10 cellular contexts compared by ENCODE assay signal in the genomic region with DNA sequence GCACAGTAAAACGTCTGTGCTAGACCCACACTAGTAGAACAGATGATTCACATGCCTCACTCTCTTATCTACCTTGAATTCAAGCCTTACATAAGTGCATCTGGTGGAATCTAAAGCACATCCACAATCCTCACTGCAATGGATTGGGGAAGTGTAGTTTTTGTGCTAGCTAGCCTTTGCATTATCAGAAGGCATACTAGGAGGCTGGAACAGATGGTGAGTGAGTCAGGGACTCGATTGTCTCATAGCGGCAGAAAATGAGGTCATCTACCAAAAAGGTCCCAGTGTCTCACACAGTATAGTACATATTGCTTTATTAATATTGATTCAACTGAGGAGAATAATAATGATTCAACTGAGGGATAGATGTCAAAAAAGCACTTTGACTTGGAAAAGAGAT. TPM values are rescaled to one million over a fixed set of nuclear protein-coding genes. Genes with fewer than 3 reads are reported as not detected.
DNase-seq lines count a peak whose midpoint lies in the region; ATAC-seq, FAIRE-seq and TF ChIP-seq lines count a peak whose summit lies in the region.
"Had no signal": no experiment of that assay in that cellular context is flagged by ENCODE, and none has a peak within 500 bp of the region (broad histone marks: within the 10 kb centered on the region; RNA-seq: fewer than 3 reads in every experiment).

No MANE protein-coding gene starts in this region.

- no peaks in the 10 kb centered on the region for H3K9me2 ChIP-seq in hepatocyte (replicated peaks; ENCODE audit: insufficient read depth)

- peak; percentile 59 for ATAC-seq in Right ventricle myocardium inferior
- ATAC-seq in body of pancreas: peak; percentile 73
- no peak for ATAC-seq in natural killer cell

- TF ChIP-seq CTCF in body of pancreas (IDR thresholded peaks at IDR 0.05) (no peak), hepatocyte (IDR thresholded peaks at IDR 0.05; ENCODE audit: poor library complexity) (no peak), natural killer cell (IDR thresholded peaks at IDR 0.05) (no peak)

- H3K27me3 ChIP-seq in body of pancreas (no peaks in the 10 kb centered on the region), hepatocyte (no peaks in the 10 kb centered on the region)
- H3K27me3 ChIP-seq: BLaER1 had no signal

- H3K9me3 Mint-ChIP-seq in natural killer cell: no peaks in the 10 kb centered on the region

- peaks cover 21% of the 10 kb centered on the region for H3K36me3 Mint-ChIP-seq in natural killer cell

- no peak overlapping the region for H3K27ac Mint-ChIP-seq in natural killer cell

- DNase-seq in Right ventricle myocardium inferior (ENCODE audit: missing footprints) (no peak), cardiac septum (ENCODE audit: low spot score) (no peak), body of pancreas (peak in 2 of 4 donors; percentile 21 to 38), hepatocyte (ENCODE audit: low spot score) (peak; percentile 14), urothelium cell line (ENCODE audit: low spot score) (peak; percentile 14), natural killer cell (no peak), NCI-H2196 treated with DMSO at 0.1 percent for 48 hours (lab: John Stamatoyannopoulos, UW; ENCODE audit: unreplicated experiment) (no peak)
- no peak for DNase-seq in activated CD4-positive, alpha-beta T cell treated with anti-CD3 and anti-CD28 coated beads for 4 hours

- H3K4me1 Mint-ChIP-seq in natural killer cell: peaks cover 26 to 38% of the 10 kb centered on the region in 2 donors

- H3K79me2 ChIP-seq in hepatocyte: peaks cover 73% of the 10 kb centered on the region

- H2AFZ ChIP-seq in hepatocyte: no peak overlapping the region

- H3K4me1 ChIP-seq in body of pancreas (peaks cover 40% of the 10 kb centered on the region), hepatocyte (ENCODE audit: insufficient read depth) (peaks cover 12% of the 10 kb centered on the region)

- H3K4me3 ChIP-seq in body of pancreas (no peak overlapping the region), hepatocyte (no peak overlapping the region)
- H3K4me3 ChIP-seq: BLaER1 had no signal

- H3K27ac ChIP-seq in body of pancreas: no peak overlapping the region
- no peak overlapping the region for H3K27ac ChIP-seq in hepatocyte
- H3K27ac ChIP-seq: BLaER1, KMS-11 had no signal

- 55 to 59% methylated on average over 3 of the region's 3 CpGs for WGBS in body of pancreas, 2 donors
- WGBS in hepatocyte (ENCODE audit: low lambda C conversion rate, missing lambda C conversion rate): 55% methylated on average over 3 of the region's 3 CpGs

- H3K27me3 Mint-ChIP-seq in natural killer cell (ENCODE audit: low read depth in 2 of 2): no peaks in the 10 kb centered on the region

- peaks cover 4% of the 10 kb centered on the region for H4K20me1 ChIP-seq in hepatocyte (ENCODE audit: insufficient read depth, poor library complexity, severe bottlenecking)

- intact Hi-C loops in Right ventricle myocardium inferior (cut with DNase I) (no loop called here), cardiac septum (cut with DNase I) (no loop called here), body of pancreas (cut with DNase I) (no loop called here), natural killer cell (cut with micrococcal nuclease) (no loop called here)

- no peak overlapping the region for H3K4me2 ChIP-seq in hepatocyte
- H3K4me2 ChIP-seq: BLaER1, KMS-11 had no signal

- FAIRE-seq in urothelium cell line (lab: Jason Lieb, UNC): no peak

- no peak overlapping the region for H3K4me3 Mint-ChIP-seq in natural killer cell

- H3K36me3 ChIP-seq in body of pancreas (replicated peaks in 1 of 2; ENCODE audit: insufficient read depth in 1 of 2, low read depth in 2 of 2) (peaks cover 4 to 10% of the 10 kb centered on the region in 2 donors), hepatocyte (replicated peaks; ENCODE audit: insufficient read depth, low read depth) (peaks cover 7% of the 10 kb centered on the region)

- H3K9me3 ChIP-seq in body of pancreas: no peaks in the 10 kb centered on the region
- no peaks in the 10 kb centered on the region for H3K9me3 ChIP-seq in hepatocyte (ENCODE audit: low read depth)
- H3K9me3 ChIP-seq: BLaER1 had no signal

- no peak for TF ChIP-seq POLR2A in body of pancreas (IDR thresholded peaks at IDR 0.05)

RNA-seq across cellular contexts. Expression of a gene that starts 9.3 kb away (rescaled TPM):
- total RNA-seq in Right ventricle myocardium inferior: 19.2 TPM
- total RNA-seq in cardiac septum: 22.8 TPM
- 10 to 100 TPM in 1 of 2 donors, 1 to 10 TPM in 1; 4.9 to 19.5 TPM for total RNA-seq in body of pancreas
- total RNA-seq in hepatocyte: 29.7 and 32.6 TPM in 2 replicates
- 7.3 and 8.0 TPM in 2 replicates for polyA plus RNA-seq in hepatocyte
- total RNA-seq in natural killer cell: 1 to 10 TPM; 5.1 to 8.7 (median 7.2) TPM

Comparison
In these comparisons a context has a peak if more than half of its experiments do, and no peak if none do; other contexts are left out.
1. ATAC-seq: peak in Right ventricle myocardium inferior (single experiment) and body of pancreas (single experiment); none in natural killer cell (0 of 3).
2. DNase-seq: peak in hepatocyte (single experiment) and urothelium cell line (single experiment); none in Right ventricle myocardium inferior (single experiment), cardiac septum (single experiment), natural killer cell (single experiment), NCI-H2196 treated with DMSO at 0.1 percent for 48 hours (single experiment) and activated CD4-positive, alpha-beta T cell treated with anti-CD3 and anti-CD28 coated beads for 4 hours (0 of 2).